Comparison of ENCODE assay signal across 14 cellular contexts in the genomic region with DNA sequence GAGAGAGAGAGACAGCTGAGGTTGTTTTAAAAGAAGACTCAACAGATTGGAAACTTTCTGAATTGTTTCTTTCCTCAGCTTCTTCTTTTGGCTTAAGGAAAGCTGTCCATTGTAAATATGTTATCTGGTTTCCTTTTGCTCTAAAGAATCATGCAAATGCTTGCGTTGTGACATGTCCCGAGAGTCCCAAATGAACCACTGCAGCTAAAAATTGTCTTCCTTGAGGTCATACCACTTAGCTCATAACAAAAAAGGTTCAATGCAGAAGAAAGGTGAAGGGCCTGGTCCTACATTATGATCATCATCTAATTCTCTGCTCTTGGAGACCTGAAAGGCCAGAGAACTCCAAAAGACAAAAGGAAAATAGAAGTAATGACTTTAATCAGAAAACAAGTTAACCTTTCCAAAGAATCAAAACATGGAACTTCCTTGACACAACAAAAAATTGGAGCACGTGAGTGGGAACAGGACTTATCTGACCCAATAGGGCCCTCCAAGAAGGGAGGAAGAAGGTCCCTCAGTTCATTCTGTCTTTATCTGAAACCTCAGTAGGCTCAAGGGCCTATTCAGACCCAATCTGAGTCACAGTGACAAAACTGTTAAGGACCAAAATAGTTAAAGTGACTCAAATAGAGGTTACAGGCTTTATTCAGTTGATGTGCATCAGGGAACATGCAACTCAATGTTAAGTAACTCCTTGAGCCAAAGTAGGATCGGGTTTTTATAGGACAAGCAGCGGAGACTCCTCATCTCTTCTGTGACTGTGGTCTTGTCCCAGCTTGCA. TPM values are rescaled to one million over a fixed set of nuclear protein-coding genes. Genes with fewer than 3 reads are reported as not detected.
DNase-seq lines count a peak whose midpoint lies in the region; ATAC-seq lines count a peak whose summit lies in the region.
"Had no signal": no experiment of that assay in that cellular context is flagged by ENCODE, and none has a peak within 500 bp of the region (broad histone marks: within the 10 kb centered on the region; RNA-seq: fewer than 3 reads in every experiment).

No MANE protein-coding gene starts in this region.

- peaks cover 24% of the 10 kb centered on the region for H3K4me1 Mint-ChIP-seq in activated T-helper 17 cell treated with anti-CD3 and anti-CD28 coated beads, Interleukin-2, amount 50 U/mL, for 72 hours

- no peaks in the 10 kb centered on the region for H3K9me3 Mint-ChIP-seq in activated T-helper 17 cell treated with anti-CD3 and anti-CD28 coated beads, Interleukin-2, amount 50 U/mL, for 72 hours

- H3K4me3 Mint-ChIP-seq in activated T-helper 17 cell treated with anti-CD3 and anti-CD28 coated beads, Interleukin-2, amount 50 U/mL, for 72 hours, result peak overlapping the region; percentile 41
- H3K4me3 Mint-ChIP-seq: mesothelial cell of epicardium had no signal

- peak overlapping the region; percentile 64 for H3K27ac Mint-ChIP-seq in activated T-helper 17 cell treated with anti-CD3 and anti-CD28 coated beads, Interleukin-2, amount 50 U/mL, for 72 hours
- H3K27ac Mint-ChIP-seq: mesothelial cell of epicardium had no signal

- no peak for DNase-seq in activated CD8-positive, alpha-beta memory T cell treated with anti-CD3 and anti-CD28 coated beads, Interleukin-2, amount 50 U/mL, for 48 hours
- DNase-seq in anterior cingulate cortex (lab: John Stamatoyannopoulos, UW), result no peak
- DNase-seq: heart left ventricle, occipital lobe, SJCRH30, small intestine had no signal

- ATAC-seq in GM18520 (IDR thresholded peaks at IDR 0.05; ENCODE audit: unreplicated experiment) (peak; percentile 65), GM21360 (IDR thresholded peaks at IDR 0.05; ENCODE audit: unreplicated experiment) (peak; percentile 78), HG03025 (IDR thresholded peaks at IDR 0.05; ENCODE audit: low FRiP score, unreplicated experiment) (peak; percentile 66), HG02938 (IDR thresholded peaks at IDR 0.05; ENCODE audit: unreplicated experiment) (no peak)
- ATAC-seq in activated T-helper 17 cell treated with anti-CD3 and anti-CD28 coated beads, Interleukin-2, amount 50 U/mL, for 72 hours (replicated peaks), result peak; percentile 86
- ATAC-seq: heart left ventricle had no signal

- H3K27me3 Mint-ChIP-seq in activated T-helper 17 cell treated with anti-CD3 and anti-CD28 coated beads, Interleukin-2, amount 50 U/mL, for 72 hours, result no peaks in the 10 kb centered on the region

- no peaks in the 10 kb centered on the region for H3K36me3 Mint-ChIP-seq in activated T-helper 17 cell treated with anti-CD3 and anti-CD28 coated beads, Interleukin-2, amount 50 U/mL, for 72 hours (ENCODE audit: low read depth)
- H3K36me3 Mint-ChIP-seq: mesothelial cell of epicardium had no signal

RNA-seq across cellular contexts. Expression of a gene that starts 14.7 kb away (rescaled TPM):
- 1 to 10 TPM in 1 of 2 donors, under 1 TPM in 1; 0.71 to 1.4 TPM for total RNA-seq in activated T-helper 17 cell treated with anti-CD3 and anti-CD28 coated beads, Interleukin-2, amount 50 U/mL, for 72 hours
- total RNA-seq: occipital lobe had no signal

RNA-seq across cellular contexts. Expression of a gene that starts 48.0 kb away (rescaled TPM):
- not detected for total RNA-seq in activated T-helper 17 cell treated with anti-CD3 and anti-CD28 coated beads, Interleukin-2, amount 50 U/mL, for 72 hours
- total RNA-seq: Daoy, esophagus muscularis mucosa, heart left ventricle, mesothelial cell of epicardium, occipital lobe, SJCRH30 had no signal
